ENCODE assay signal across 28 cellular contexts in genomic region chr2:70747284-70747683, GRCh38. TPM values are rescaled to one million over a fixed set of nuclear protein-coding genes. Genes with fewer than 3 reads are reported as not detected.
"Had no signal": no experiment of that assay in that cellular context is flagged by ENCODE, and none has a peak within 500 bp of the region (broad histone marks: within the 10 kb centered on the region; RNA-seq: fewer than 3 reads in every experiment).

No MANE protein-coding gene starts in this region.

- H3K27ac Mint-ChIP-seq: activated B cell treated with CpG ODN at 0.5 μM for 24 hours; activated CD4-positive, alpha-beta memory T cell treated with anti-CD3 and anti-CD28 coated beads for 36 hours; effector memory CD8-positive, alpha-beta T cell had no signal

- H3K27me3 Mint-ChIP-seq: activated B cell treated with CpG ODN at 0.5 μM for 24 hours had no signal

- H3K4me1 Mint-ChIP-seq: central memory CD8-positive, alpha-beta T cell had no signal

- H3K9me3 Mint-ChIP-seq: nephron had no signal

- DNase-seq: activated B cell treated with CpG ODN at 0.5 μM for 24 hours; activated CD4-positive, alpha-beta memory T cell treated with anti-CD3 and anti-CD28 coated beads for 36 hours; activated CD4-positive, alpha-beta T cell treated with anti-CD3 and anti-CD28 coated beads for 4 hours; activated effector memory CD4-positive, alpha-beta T cell treated with Interleukin-2 at 50 U/mL for 16 hours; activated naive CD4-positive, alpha-beta T cell treated with anti-CD3 and anti-CD28 coated beads, Interleukin-2, amount 50 U/mL, for 16 hours; activated T-cell treated with anti-CD3 and anti-CD28 coated beads, Interleukin-2, amount 50 U/mL, for 48 hours; adrenal gland; dorsolateral prefrontal cortex; effector memory CD8-positive, alpha-beta T cell; esophagus squamous epithelium; heart left ventricle; islet precursor cell; left cardiac atrium; pancreas; psoas muscle; stimulated activated CD4-positive, alpha-beta T cell treated with anti-CD3 and anti-CD28 coated beads, Interleukin-4, amount 100 ng/mL, for 24 hours; stimulated activated naive CD4-positive, alpha-beta T cell treated with Interleukin-2 at 50 U/mL for 16 hours; T-helper 9 cell; tibial artery had no signal

- H3K4me1 ChIP-seq: adrenal gland, ascending aorta, esophagus squamous epithelium, gastroesophageal sphincter, heart left ventricle, pancreas, psoas muscle, right atrium auricular region, tibial artery had no signal

- H3K27ac ChIP-seq: adrenal gland, ascending aorta, dorsolateral prefrontal cortex, esophagus squamous epithelium, gastroesophageal sphincter, heart left ventricle, pancreas, psoas muscle, right atrium auricular region, tibial artery had no signal

- H3K9me3 ChIP-seq: adrenal gland, ascending aorta, esophagus squamous epithelium, gastroesophageal sphincter, heart left ventricle, pancreas, psoas muscle, right atrium auricular region, tibial artery had no signal

- ATAC-seq: effector memory CD8-positive, alpha-beta T cell; gastroesophageal sphincter; heart left ventricle; left cardiac atrium; pancreas; psoas muscle had no signal

- H3K4me3 Mint-ChIP-seq: activated B cell treated with CpG ODN at 0.5 μM for 24 hours; activated CD4-positive, alpha-beta memory T cell treated with anti-CD3 and anti-CD28 coated beads for 36 hours; central memory CD8-positive, alpha-beta T cell; effector memory CD8-positive, alpha-beta T cell; nephron had no signal

- H3K36me3 ChIP-seq: adrenal gland, ascending aorta, esophagus squamous epithelium, gastroesophageal sphincter, heart left ventricle, pancreas, right atrium auricular region, tibial artery had no signal

- H3K36me3 Mint-ChIP-seq: activated CD4-positive, alpha-beta memory T cell treated with anti-CD3 and anti-CD28 coated beads for 36 hours had no signal

- H3K27me3 ChIP-seq: adrenal gland, ascending aorta, dorsolateral prefrontal cortex, pancreas, right atrium auricular region, tibial artery had no signal

- H3K4me3 ChIP-seq: adrenal gland, ascending aorta, dorsolateral prefrontal cortex, esophagus squamous epithelium, gastroesophageal sphincter, heart left ventricle, pancreas, psoas muscle, right atrium auricular region, tibial artery had no signal

- FAIRE-seq: colon, pancreas, urothelium cell line had no signal

RNA-seq across cellular contexts. Expression of gene FIGLA, which starts 43.2 kb away (rescaled TPM):
- total RNA-seq: activated B cell treated with CpG ODN at 0.5 μM for 24 hours; activated CD4-positive, alpha-beta memory T cell treated with anti-CD3 and anti-CD28 coated beads for 36 hours; adrenal gland; ascending aorta; esophagus squamous epithelium; gastroesophageal sphincter; heart left ventricle; left cardiac atrium; liver; psoas muscle; right atrium auricular region; T-helper 1 cell treated with Interleukin-12 subunit alpha and Interleukin-12 subunit beta and Interleukin-4 antibody, amounts not matched to agents 30 ng/mL and 1 ng/mL, for 36 hours had no signal
- polyA plus RNA-seq: adrenal gland, heart left ventricle, liver had no signal
